Comparison of ENCODE assay signal across 8 cellular contexts in genomic region chr12:113030875-113031525, GRCh38. TPM values are rescaled to one million over a fixed set of nuclear protein-coding genes. Genes with fewer than 3 reads are reported as not detected.
DNase-seq lines count a peak whose midpoint lies in the region; ATAC-seq and TF ChIP-seq lines count a peak whose summit lies in the region.

No MANE protein-coding gene starts in this region.

- H3K27me3 Mint-ChIP-seq in activated T-cell treated with anti-CD3 and anti-CD28 coated beads, Interleukin-2, amount 50 U/mL, for 4 hours (ENCODE audit: low read depth): peaks cover 7% of the 10 kb centered on the region

- H3K36me3 Mint-ChIP-seq in activated T-cell treated with anti-CD3 and anti-CD28 coated beads, Interleukin-2, amount 50 U/mL, for 4 hours (ENCODE audit: insufficient read depth): no peaks in the 10 kb centered on the region

- H3K9me2 ChIP-seq in DOHH2 (replicated peaks; ENCODE audit: control insufficient read depth, low read length): no peaks in the 10 kb centered on the region

- no peak overlapping the region for H3K4me3 Mint-ChIP-seq in activated T-cell treated with anti-CD3 and anti-CD28 coated beads, Interleukin-2, amount 50 U/mL, for 4 hours

- no peaks in the 10 kb centered on the region for H3K36me3 ChIP-seq in DOHH2 (ENCODE audit: control insufficient read depth, low read length)
- no peaks in the 10 kb centered on the region for H3K36me3 ChIP-seq in mucosa of descending colon (ENCODE audit: low read depth)

- no peaks in the 10 kb centered on the region for H3K27me3 ChIP-seq in DOHH2 (ENCODE audit: control insufficient read depth, low read length)

- H3K9me3 ChIP-seq in DOHH2 (ENCODE audit: control insufficient read depth, insufficient read depth, low read length) (no peaks in the 10 kb centered on the region), mucosa of descending colon (no peaks in the 10 kb centered on the region)

- H3K4me1 Mint-ChIP-seq in activated T-cell treated with anti-CD3 and anti-CD28 coated beads, Interleukin-2, amount 50 U/mL, for 4 hours (ENCODE audit: low read depth): peaks cover 4% of the 10 kb centered on the region

- peak; percentile 64 for DNase-seq in LoVo (ENCODE audit: low spot score)
- peak; percentile 54 for DNase-seq in RPMI8226
- DNase-seq in epithelial cell of proximal tubule (ENCODE audit: low read depth): peak; percentile 62
- peak in 1 of 3 donors; percentile 14 for DNase-seq in mucosa of descending colon
- no peak for DNase-seq in activated T-cell treated with anti-CD3 and anti-CD28 coated beads, Interleukin-2, amount 50 U/mL, for 4 hours

- no peaks in the 10 kb centered on the region for H3K79me2 ChIP-seq in DOHH2 (ENCODE audit: control insufficient read depth, low read length)

- intact Hi-C loops in mucosa of descending colon (cut with DNase I, micrococcal nuclease): no loop called here

- H3F3A ChIP-seq in DOHH2 (ENCODE audit: control insufficient read depth, insufficient read depth): no peaks in the 10 kb centered on the region

- H3K4me2 ChIP-seq in DOHH2 (ENCODE audit: low read length): peak overlapping the region; percentile 40

- H4K20me1 ChIP-seq in DOHH2 (ENCODE audit: control insufficient read depth, insufficient read depth, low read depth, low read length): no peaks in the 10 kb centered on the region

- peaks cover 17% of the 10 kb centered on the region for H3K4me1 ChIP-seq in DOHH2 (ENCODE audit: control insufficient read depth, low read length)
- H3K4me1 ChIP-seq in mucosa of descending colon (ENCODE audit: low read depth): no peaks in the 10 kb centered on the region

- H3K9me3 Mint-ChIP-seq in activated T-cell treated with anti-CD3 and anti-CD28 coated beads, Interleukin-2, amount 50 U/mL, for 4 hours: no peaks in the 10 kb centered on the region

- no peak overlapping the region for H3K27ac ChIP-seq in DOHH2 (ENCODE audit: low read depth, low read length)

- H3K4me3 ChIP-seq in DOHH2 (ENCODE audit: low read length) (0 out of 2 replicates have a peak overlapping the region, but pooled peaks have one; percentile 14), epithelial cell of proximal tubule (ENCODE audit: low read depth, low read length) (no peak overlapping the region), mucosa of descending colon (no peak overlapping the region)

- TF ChIP-seq CTCF in DOHH2 (IDR thresholded peaks at IDR 0.05; ENCODE audit: low read depth, low read length, poor library complexity, severe bottlenecking) (peak; percentile 84), epithelial cell of proximal tubule (conservative IDR thresholded peaks at IDR 0.05; ENCODE audit: low read depth, low read length) (peak; percentile 82), mucosa of descending colon (IDR thresholded peaks at IDR 0.05) (peak; percentile 25)

- ATAC-seq in mucosa of descending colon (peak; percentile 35), GM18511 (IDR thresholded peaks at IDR 0.05; ENCODE audit: unreplicated experiment) (no peak), HG03378 (IDR thresholded peaks at IDR 0.05; ENCODE audit: unreplicated experiment) (no peak)
- no peak for ATAC-seq in activated T-cell treated with anti-CD3 and anti-CD28 coated beads, Interleukin-2, amount 50 U/mL, for 4 hours

RNA-seq across cellular contexts. Expression of gene DTX1, which starts 25.5 kb away (rescaled TPM):
- not detected in 2 replicates for total RNA-seq in epithelial cell of proximal tubule
- total RNA-seq in mucosa of descending colon: 1 to 10 TPM in 2 of 3 donors, under 1 TPM in 1; 0.67 to 5.9 (median 1.6) TPM
- total RNA-seq in activated T-cell treated with anti-CD3 and anti-CD28 coated beads, Interleukin-2, amount 50 U/mL, for 4 hours: 1 to 10 TPM; 5.0 to 7.7 (median 5.2) TPM

RNA-seq across cellular contexts. Expression of gene OAS2, which starts 52.7 kb away (rescaled TPM):
- total RNA-seq in epithelial cell of proximal tubule: 2.5 TPM in 1 of 2 replicates, not detected in the other
- 1 to 10 TPM; 4.6 to 7.0 (median 5.5) TPM for total RNA-seq in mucosa of descending colon
- total RNA-seq in activated T-cell treated with anti-CD3 and anti-CD28 coated beads, Interleukin-2, amount 50 U/mL, for 4 hours: 10 to 100 TPM; 27.8 to 36.0 (median 34.9) TPM

Comparison
In these comparisons a context has a peak if more than half of its experiments do, and no peak if none do; other contexts are left out.
1. CTCF ChIP-seq: peak in every context shown above with its lines; median percentile 84 in DOHH2; 82 in epithelial cell of proximal tubule; 25 in mucosa of descending colon.